In the genomic region with DNA sequence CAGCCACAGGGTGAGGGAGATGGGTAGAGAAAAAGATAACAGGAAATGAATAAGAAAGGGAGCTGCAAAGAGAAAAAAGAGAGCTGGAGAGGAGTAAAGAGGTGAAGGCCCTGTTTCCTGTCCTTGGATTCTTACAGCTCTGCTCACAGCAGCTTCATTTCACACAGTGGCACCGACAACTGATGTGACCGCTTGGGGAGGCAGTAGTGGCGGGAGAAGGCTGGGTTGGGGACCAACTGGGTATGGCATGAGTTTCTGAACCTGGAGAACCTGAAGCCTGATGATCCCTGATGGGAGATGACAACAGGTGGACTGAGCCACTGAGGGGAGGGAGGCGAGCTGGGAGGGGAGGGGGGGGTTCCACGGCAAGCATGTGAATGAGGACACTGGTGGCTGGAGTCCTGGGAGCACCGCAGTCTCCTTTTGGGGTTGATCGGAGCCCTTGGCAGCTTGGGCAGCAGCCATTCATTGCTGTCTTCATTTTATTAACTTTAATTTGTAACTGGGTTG, we compare ENCODE assay signal across 1 cellular context.
TF ChIP-seq lines count a peak whose summit lies in the region.

No MANE protein-coding gene starts in this region.

TF ChIP-seq in H1, 55 proteins besides CTCF, POLR2A, EP300 and RAD21:
- TF ChIP-seq RXRA (IDR thresholded peaks at IDR 0.05; ENCODE audit: insufficient read depth, low read depth, low read length) (no peak), RBBP5 (IDR thresholded peaks at IDR 0.05; ENCODE audit: borderline replicate concordance, low read depth, low read length) (no peak), BACH1 (IDR thresholded peaks at IDR 0.05; ENCODE audit: low read length) (no peak), KDM1A (IDR thresholded peaks at IDR 0.05; ENCODE audit: borderline replicate concordance, low read length) (no peak)
